In genomic region chr19:2170987-2171348, GRCh38 we compare ENCODE assay signal across 8 cellular contexts. TPM values are rescaled to one million over a fixed set of nuclear protein-coding genes. Genes with fewer than 3 reads are reported as not detected.
DNase-seq lines count a peak whose midpoint lies in the region; ATAC-seq, FAIRE-seq and TF ChIP-seq lines count a peak whose summit lies in the region.

No MANE protein-coding gene starts in this region.

- TF ChIP-seq RAD21 in H1 (IDR thresholded peaks at IDR 0.05 in 1 of 2, conservative IDR thresholded peaks at IDR 0.05 in 1 of 2; ENCODE audit: low read depth in 2 of 2, low read length in 2 of 2) = no peak

- H3K9ac ChIP-seq in H1 (replicated peaks in 1 of 4; ENCODE audit: extremely low read depth in 1 of 4, low read depth in 3 of 4, low read length in 3 of 4) = no peak overlapping the region; a peak in 1 of 7 replicates

- no peak overlapping the region for H2BK120ac ChIP-seq in H1 (replicated peaks; ENCODE audit: low read depth, low read length)

- no peak overlapping the region for H4K91ac ChIP-seq in H1 (replicated peaks; ENCODE audit: insufficient read length, low read length)

- no peak overlapping the region for H2BK20ac ChIP-seq in H1 (ENCODE audit: low read length)

- no peak overlapping the region for H3K56ac ChIP-seq in H1 (replicated peaks; ENCODE audit: insufficient read length, low read depth, low read length)

- H4K5ac ChIP-seq in H1 (ENCODE audit: insufficient read length, low read depth, low read length) = no peak overlapping the region

- H3K79me1 ChIP-seq in H1 (ENCODE audit: low read depth, low read length) = peaks cover 20% of the 10 kb centered on the region

- H3K9me3 ChIP-seq in H1 (ENCODE audit: insufficient read depth in 2 of 2, low read depth in 1 of 2, low read length in 1 of 2) (no peaks in the 10 kb centered on the region), small intestine (ENCODE audit: control insufficient read depth, low read depth) (no peaks in the 10 kb centered on the region), SJCRH30 (replicated peaks) (no peaks in the 10 kb centered on the region)

- H3K23ac ChIP-seq in H1 (ENCODE audit: insufficient read length) = no peak overlapping the region

- no peak overlapping the region for H3K18ac ChIP-seq in H1 (ENCODE audit: extremely low read depth, low read length)

- 86% methylated on average over 5 of the region's 5 CpGs; no CpG with 5 or more reads in 1 of the 2 experiments for WGBS in H1 (ENCODE audit: extremely low coverage in 1 of 2, insufficient coverage in 1 of 2, insufficient read length in 1 of 2, insufficient replicate concordance in 2 of 2, low coverage in 1 of 2, low lambda C conversion rate in 2 of 2, missing lambda C conversion rate in 1 of 2), 2 experiments
- 58 to 68% (median 65%) methylated on average over 5 of the region's 5 CpGs for WGBS in small intestine, 3 donors

- peaks cover 38 to 97% of the 10 kb centered on the region in 2 experiments for H3K79me2 ChIP-seq in H1 (ENCODE audit: control insufficient read depth in 1 of 2, insufficient read depth in 2 of 2, low read length in 2 of 2)

- no peak overlapping the region for H3K14ac ChIP-seq in H1 (ENCODE audit: insufficient read length)

- no peak overlapping the region for H2AFZ ChIP-seq in H1 (ENCODE audit: low read length)

- H3K27ac ChIP-seq in H1 (ENCODE audit: low read depth, low read length) = 0 out of 2 replicates have a peak overlapping the region, but pooled peaks have one; percentile 4
- H3K27ac ChIP-seq in small intestine (ENCODE audit: low read depth in 1 of 2, low read length in 1 of 2) = peak overlapping the region; percentile 56 to 89
- no peak overlapping the region for H3K27ac ChIP-seq in SJCRH30
- H3K27ac ChIP-seq in foreskin keratinocyte = no peak overlapping the region

- FAIRE-seq in H1 (lab: Jason Lieb, UNC) (no peak), small intestine (lab: Jason Lieb, UNC) (no peak)

- ATAC-seq in GM18867 (IDR thresholded peaks at IDR 0.05; ENCODE audit: unreplicated experiment) = peak; percentile 4
- ATAC-seq in HG03439 (IDR thresholded peaks at IDR 0.05; ENCODE audit: unreplicated experiment) = peak; percentile 2
- no peak for ATAC-seq in foreskin keratinocyte
- ATAC-seq in GM19467 (IDR thresholded peaks at IDR 0.05; ENCODE audit: unreplicated experiment) = no peak

- H3K36me3 ChIP-seq in H1 (ENCODE audit: control insufficient read depth in 2 of 4, insufficient read depth in 4 of 4, low read length in 3 of 4) (no peaks in the 10 kb centered on the region), small intestine (ENCODE audit: control insufficient read depth in 2 of 2, insufficient read depth in 2 of 2, low read length in 2 of 2) (no peaks in the 10 kb centered on the region), SJCRH30 (peaks cover 3% of the 10 kb centered on the region; the same call in 1 of the 2 replicates)

- DNase-seq in H1 (ENCODE audit: low read depth in 1 of 2, low spot score in 2 of 2) (no peak), small intestine (no peak), SJCRH30 (no peak), HCEC 1CT (no peak), foreskin keratinocyte (no peak)

- peaks cover 3 to 24% (median 9%) of the 10 kb centered on the region in 4 experiments for H3K4me1 ChIP-seq in H1 (replicated peaks in 1 of 4; ENCODE audit: control insufficient read depth in 3 of 4, insufficient read depth in 4 of 4, low read length in 3 of 4)
- H3K4me1 ChIP-seq in small intestine (ENCODE audit: control insufficient read depth in 2 of 2, insufficient read depth in 1 of 2, low read depth in 1 of 2, low read length in 1 of 2) = peaks cover 22 to 34% of the 10 kb centered on the region in 2 donors
- peaks cover 23% of the 10 kb centered on the region for H3K4me1 ChIP-seq in SJCRH30
- H3K4me1 ChIP-seq in foreskin keratinocyte = peaks cover 13% of the 10 kb centered on the region

- H4K8ac ChIP-seq in H1 (ENCODE audit: extremely low read depth, insufficient read depth, low read length) = no peak overlapping the region

- H2BK15ac ChIP-seq in H1 (ENCODE audit: low read length) = no peak overlapping the region; the same call in 1 of the 2 replicates

- H3K4me2 ChIP-seq in H1 (ENCODE audit: insufficient read depth in 1 of 2, low read depth in 2 of 2, low read length in 2 of 2) = peak overlapping the region; percentile 42 to 51; a peak in 2 of 4 replicates

- H2AK5ac ChIP-seq in H1 (ENCODE audit: low read depth, low read length) = no peak overlapping the region

- H2BK12ac ChIP-seq in H1 (ENCODE audit: low read depth, low read length) = no peak overlapping the region

- no peak for TF ChIP-seq EP300 in H1 (IDR thresholded peaks at IDR 0.05; ENCODE audit: borderline replicate concordance in 1 of 2, low read depth in 2 of 2, low read length in 2 of 2)

- H4K20me1 ChIP-seq in H1 (replicated peaks in 1 of 2; ENCODE audit: control insufficient read depth in 1 of 2, insufficient read depth in 2 of 2, low read length in 2 of 2) = peaks cover 29 to 30% of the 10 kb centered on the region in 2 experiments

- no peak for TF ChIP-seq POLR2A in H1 (IDR thresholded peaks at IDR 0.05; ENCODE audit: control extremely low read depth in 1 of 2, low read depth in 2 of 2, low read length in 2 of 2)

- 0 out of 2 replicates have a peak overlapping the region, but pooled peaks have one; percentile 12 for H2BK5ac ChIP-seq in H1 (ENCODE audit: low read depth, low read length)

- H3K27me3 ChIP-seq in H1 (replicated peaks in 1 of 4; ENCODE audit: control insufficient read depth in 3 of 4, extremely low read depth in 1 of 4, insufficient read depth in 3 of 4, low read length in 3 of 4) (no peaks in the 10 kb centered on the region), small intestine (ENCODE audit: control insufficient read depth in 2 of 2, insufficient read depth in 2 of 2, low read length in 2 of 2) (no peaks in the 10 kb centered on the region), SJCRH30 (no peaks in the 10 kb centered on the region), foreskin keratinocyte (no peaks in the 10 kb centered on the region)

- TF ChIP-seq CTCF in H1 (IDR thresholded peaks at IDR 0.05; ENCODE audit: control extremely low read depth in 1 of 3, insufficient read depth in 1 of 3, low read depth in 1 of 3, low read length in 3 of 3) (no peak), foreskin keratinocyte (conservative IDR thresholded peaks at IDR 0.05) (no peak)

- no peak overlapping the region for H3K4me3 ChIP-seq in H1 (ENCODE audit: extremely low read depth in 1 of 4, insufficient read depth in 2 of 4, low read depth in 3 of 4, low read length in 4 of 4)
- H3K4me3 ChIP-seq in small intestine (ENCODE audit: low read depth in 1 of 2, low read length in 2 of 2) = no peak overlapping the region
- H3K4me3 ChIP-seq in SJCRH30 = no peak overlapping the region

- CTCF ChIA-PET in H1 (lab: Charles Lee; ENCODE audit: partially characterized antibody) = interaction anchor here (0.7 to 4.3 kb wide), 8 partner anchors 12 to 105 kb away, joined by 3 to 32 read pairs (median 8); partner anchors contain the start of gene AP3D1

- POLR2A ChIA-PET in H1 (lab: Charles Lee; ENCODE audit: partially characterized antibody) = interaction anchor here (0.9 to 2.2 kb wide), 4 partner anchors 28 to 100 kb away, joined by 3 to 7 read pairs (median 4); partner anchors contain the start of gene PLEKHJ1

- H3K23me2 ChIP-seq in H1 (ENCODE audit: low read depth, low read length) = no peaks in the 10 kb centered on the region

- H3K4ac ChIP-seq in H1 (replicated peaks; ENCODE audit: insufficient read length, low read depth, low read length) = no peak overlapping the region

TF ChIP-seq in H1, 55 proteins besides CTCF, POLR2A, EP300 and RAD21:
- TF ChIP-seq RFX5 (IDR thresholded peaks at IDR 0.05; ENCODE audit: borderline replicate concordance, low read depth, low read length) (no peak), CHD2 (IDR thresholded peaks at IDR 0.05; ENCODE audit: low read length) (no peak), NANOG (IDR thresholded peaks at IDR 0.05; ENCODE audit: insufficient read depth, low read depth, low read length, poor library complexity, severe bottlenecking) (no peak), POU5F1 (IDR thresholded peaks at IDR 0.05; ENCODE audit: low read depth, low read length) (no peak)

RNA-seq across cellular contexts. Expression of gene DOT1L, which starts 7.2 kb away (rescaled TPM):
- 74.8 and 76.3 TPM in 2 replicates for total RNA-seq in H1 (2021; fragmentation: NEBNext Ultra II Directional; extraction: Animal tissue kit (Norgen Biotek cat#: 25700))
- polyA plus RNA-seq in H1 (2011; rRNA removed) (17.5 and 39.8 TPM in 2 replicates), small intestine (10 to 100 TPM; 15.1 to 22.8 (median 18.2) TPM), foreskin keratinocyte (4.9 and 5.6 TPM in 2 replicates)
- polyA plus RNA-seq in H1 (2011; cell fraction: cytosol; rRNA removed) = 28.6 TPM
- 232 TPM for polyA plus RNA-seq in H1 (2011; cell fraction: nucleus; rRNA removed)
- polyA plus RNA-seq in H1 (2012, experiment 1 of 2) = 37.0 to 51.6 TPM (median 48.5 TPM) in 4 replicates
- polyA plus RNA-seq in H1 (2012, experiment 2 of 2) = 26.6 TPM
- 36.4 TPM for polyA plus RNA-seq in H1 (2013, experiment 1 of 2)
- polyA plus RNA-seq in H1 (2013, experiment 2 of 2) = 32.3 TPM
- 16.0 and 21.9 TPM in 2 replicates for polyA minus RNA-seq in H1 (2011; rRNA and poly(A)+ RNA removed)
- polyA minus RNA-seq in H1 (2011; cell fraction: cytosol; rRNA and poly(A)+ RNA removed) = 24.8 TPM
- 49.1 TPM for polyA minus RNA-seq in H1 (2011; cell fraction: nucleus; rRNA and poly(A)+ RNA removed)
- 16.2 and 18.4 TPM in 2 replicates for total RNA-seq in SJCRH30 (2014; rRNA removed; shearing (Covaris generic))
- 8.4 and 10.7 TPM in 2 replicates for total RNA-seq in foreskin keratinocyte

RNA-seq across cellular contexts. Expression of gene AP3D1, which starts 19.6 kb away (rescaled TPM):
- 174 and 184 TPM in 2 replicates for total RNA-seq in H1 (2021; fragmentation: NEBNext Ultra II Directional; extraction: Animal tissue kit (Norgen Biotek cat#: 25700))
- polyA plus RNA-seq in H1 (2011; rRNA removed) = 161 and 227 TPM in 2 replicates
- 140 TPM for polyA plus RNA-seq in H1 (2011; cell fraction: cytosol; rRNA removed)
- 430 TPM for polyA plus RNA-seq in H1 (2011; cell fraction: nucleus; rRNA removed)
- 183 to 246 TPM (median 225 TPM) in 4 replicates for polyA plus RNA-seq in H1 (2012, experiment 1 of 2)
- polyA plus RNA-seq in H1 (2012, experiment 2 of 2) = 177 TPM
- 94.5 TPM for polyA plus RNA-seq in H1 (2013, experiment 1 of 2)
- 89.2 TPM for polyA plus RNA-seq in H1 (2013, experiment 2 of 2)
- 225 and 237 TPM in 2 replicates for polyA minus RNA-seq in H1 (2011; rRNA and poly(A)+ RNA removed)
- polyA minus RNA-seq in H1 (2011; cell fraction: cytosol; rRNA and poly(A)+ RNA removed) = 139 TPM
- 125 TPM for polyA minus RNA-seq in H1 (2011; cell fraction: nucleus; rRNA and poly(A)+ RNA removed)
- polyA plus RNA-seq in small intestine = 10 to 100 TPM; 68.1 to 90.4 (median 89.4) TPM
- total RNA-seq in SJCRH30 (2014; rRNA removed; shearing (Covaris generic)) = 101 and 107 TPM in 2 replicates
- total RNA-seq in foreskin keratinocyte = 123 and 138 TPM in 2 replicates
- 78.5 and 81.7 TPM in 2 replicates for polyA plus RNA-seq in foreskin keratinocyte

Comparison
In these comparisons a context has a peak if more than half of its experiments do, and no peak if none do; other contexts are left out.
1. ATAC-seq: peak in GM18867 (single experiment) and HG03439 (single experiment); none in foreskin keratinocyte (single experiment) and GM19467 (single experiment).
2. H3K27ac ChIP-seq: peak in H1 (single experiment) and small intestine (2 of 2); none in SJCRH30 (single experiment) and foreskin keratinocyte (single experiment).